Comparison of ENCODE assay signal across 8 cellular contexts in the genomic region with DNA sequence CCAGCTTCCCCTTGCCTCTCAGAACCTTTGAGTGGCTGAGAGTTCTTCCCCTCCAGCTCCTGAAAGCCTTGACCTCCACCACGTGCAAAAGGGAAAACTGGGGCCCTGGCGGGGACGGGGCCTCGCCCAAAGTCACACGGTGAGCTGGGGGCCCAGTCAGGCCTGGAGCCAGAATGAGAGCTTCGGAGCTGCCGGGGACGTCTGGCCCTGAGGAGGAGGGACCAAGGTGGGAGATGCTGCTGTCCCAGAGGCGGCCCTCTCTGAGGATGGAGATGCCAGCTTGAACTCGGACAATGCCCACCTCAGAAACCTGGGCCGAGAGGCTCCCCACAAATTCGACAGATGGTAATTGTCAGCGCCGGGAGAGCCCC. TPM values are rescaled to one million over a fixed set of nuclear protein-coding genes. Genes with fewer than 3 reads are reported as not detected.
A peak's percentile ranks its signal among the peaks of the same experiment; 100 is the strongest.
DNase-seq lines count a peak whose midpoint lies in the region; ATAC-seq and TF ChIP-seq lines count a peak whose summit lies in the region.

No MANE protein-coding gene starts in this region.

- DNase-seq in BE2C (no peak), LNCaP clone FGC (ENCODE audit: low read depth) (no peak), nephron progenitor cell (no peak), NCI-H128 (lab: John Stamatoyannopoulos, UW; ENCODE audit: unreplicated experiment) (no peak), GM10248 (ENCODE audit: extremely low spot score) (no peak)

- H3K27ac ChIP-seq in ectodermal cell (ENCODE audit: insufficient read depth, low read depth, low read length, poor library complexity, severe bottlenecking): no peak overlapping the region

- no peaks in the 10 kb centered on the region for H3K9me3 ChIP-seq in BE2C
- H3K9me3 ChIP-seq in ectodermal cell (ENCODE audit: control insufficient read depth, low read length): no peaks in the 10 kb centered on the region

- 60 to 65% methylated on average over 14 of the region's 14 CpGs for WGBS in ectodermal cell, 2 experiments

- no peak overlapping the region for H3K27ac Mint-ChIP-seq in nephron progenitor cell

- peaks cover 39% of the 10 kb centered on the region for H3K27me3 Mint-ChIP-seq in nephron progenitor cell (ENCODE audit: low read depth, poor library complexity)

- no peak for ATAC-seq in HG02759 (IDR thresholded peaks at IDR 0.05; ENCODE audit: unreplicated experiment)
- ATAC-seq in GM18870 (IDR thresholded peaks at IDR 0.05; ENCODE audit: unreplicated experiment): no peak

- no peaks in the 10 kb centered on the region for H3K36me3 Mint-ChIP-seq in nephron progenitor cell (ENCODE audit: low read depth)

- peaks cover 17% of the 10 kb centered on the region for H3K4me1 Mint-ChIP-seq in nephron progenitor cell

- POLR2A ChIA-PET in GM10248 (lab: Yijun Ruan, JAX): no interaction called here

- no peaks in the 10 kb centered on the region for H3K9me3 Mint-ChIP-seq in nephron progenitor cell

- H3K36me3 ChIP-seq in BE2C: no peaks in the 10 kb centered on the region; the same call in 1 of the 2 replicates
- H3K36me3 ChIP-seq in ectodermal cell (ENCODE audit: control insufficient read depth, insufficient read depth, low read length): no peaks in the 10 kb centered on the region

- H3K4me1 ChIP-seq in BE2C: no peaks in the 10 kb centered on the region
- no peaks in the 10 kb centered on the region for H3K4me1 ChIP-seq in ectodermal cell (ENCODE audit: control insufficient read depth, insufficient read depth, low read length)

- peak overlapping the region; percentile 83 for H3K4me3 Mint-ChIP-seq in nephron progenitor cell

- CTCF ChIA-PET in GM10248 (lab: Yijun Ruan, JAX): interaction anchor here (1.2 to 1.4 kb wide), 3 partner anchors 13 to 25 kb away, joined by 3 to 6 read pairs (median 5); no protein-coding TSS in a partner anchor

- H3K27me3 ChIP-seq in BE2C (no peaks in the 10 kb centered on the region), ectodermal cell (ENCODE audit: control insufficient read depth, insufficient read depth, low read length, poor library complexity, severe bottlenecking) (peaks cover 24% of the 10 kb centered on the region)

- peak overlapping the region; percentile 99 for H3K4me3 ChIP-seq in BE2C (ENCODE audit: low read depth, low read length)
- peak overlapping the region; percentile 71 for H3K4me3 ChIP-seq in LNCaP clone FGC (ENCODE audit: low read depth, low read length)
- H3K4me3 ChIP-seq in ectodermal cell (ENCODE audit: insufficient read depth, low read depth, low read length): peak overlapping the region; percentile 74

- TF ChIP-seq CTCF in BE2C (IDR thresholded peaks at IDR 0.05; ENCODE audit: low read depth, low read length) (no peak), LNCaP clone FGC (IDR thresholded peaks at IDR 0.05; ENCODE audit: control insufficient read depth, extremely low read depth, insufficient read depth) (no peak), nephron progenitor cell (IDR thresholded peaks at IDR 0.05) (no peak), GM10248 (IDR thresholded peaks at IDR 0.05; ENCODE audit: control extremely low read depth, extremely low read depth, low read depth, missing control alignments) (no peak)

RNA-seq across cellular contexts. Expression of a gene that starts 0.7 kb away (rescaled TPM):
- polyA plus RNA-seq in BE2C (2012; ENCODE audit: insufficient read depth, insufficient read length, low read depth): not detected
- polyA plus RNA-seq in ectodermal cell (2013, experiment 1 of 4): 2.5 TPM
- polyA plus RNA-seq in ectodermal cell (2013, experiment 2 of 4): 1.7 TPM
- 1.3 TPM for polyA plus RNA-seq in ectodermal cell (2013, experiment 3 of 4)
- 2.1 TPM for polyA plus RNA-seq in ectodermal cell (2013, experiment 4 of 4)

RNA-seq across cellular contexts. Expression of a gene that starts 1.3 kb away (rescaled TPM):
- 2.2 TPM for polyA plus RNA-seq in BE2C (2012; ENCODE audit: insufficient read depth, insufficient read length, low read depth)
- polyA plus RNA-seq in ectodermal cell (2013, experiment 1 of 4): 7.0 TPM
- polyA plus RNA-seq in ectodermal cell (2013, experiment 2 of 4): 6.1 TPM
- polyA plus RNA-seq in ectodermal cell (2013, experiment 3 of 4): 5.3 TPM
- polyA plus RNA-seq in ectodermal cell (2013, experiment 4 of 4): 7.3 TPM
